ENCODE assay signal across 28 cellular contexts in genomic region chr13:30983431-30983830, GRCh38. TPM values are rescaled to one million over a fixed set of nuclear protein-coding genes. Genes with fewer than 3 reads are reported as not detected.
"Had no signal": no experiment of that assay in that cellular context is flagged by ENCODE, and none has a peak within 500 bp of the region (broad histone marks: within the 10 kb centered on the region; RNA-seq: fewer than 3 reads in every experiment).

No MANE protein-coding gene starts in this region.

- H3K9me3 Mint-ChIP-seq: activated B cell treated with CpG ODN at 0.5 μM for 24 hours; activated CD4-positive, alpha-beta T cell treated with anti-CD3 and anti-CD28 coated beads, Interleukin-2, amount 10 ng/mL, durations not matched to agents 24 days and 14 days; activated naive CD4-positive, alpha-beta T cell treated with anti-CD3 and anti-CD28 coated beads, Interleukin-2, amount 50 U/mL, for 72 hours; activated naive CD8-positive, alpha-beta T cell treated with anti-CD3 and anti-CD28 coated beads, Interleukin-2, amount 50 U/mL, for 24 hours; activated T-cell treated with anti-CD3 and anti-CD28 coated beads, Interleukin-2, amount 50 U/mL, for 4 hours had no signal

- H3K36me3 Mint-ChIP-seq: activated CD8-positive, alpha-beta memory T cell treated with anti-CD3 and anti-CD28 coated beads, Interleukin-2, amount 10 ng/mL, durations not matched to agents 7 days and 5 days; activated naive CD4-positive, alpha-beta T cell treated with anti-CD3 and anti-CD28 coated beads, Interleukin-2, amount 50 U/mL, for 72 hours had no signal

- H3K9me3 ChIP-seq: ascending aorta, Peyer's patch had no signal

- DNase-seq: activated B cell treated with CpG ODN at 0.5 μM for 24 hours; activated CD4-positive, alpha-beta T cell treated with anti-CD3 and anti-CD28 coated beads for 1 hour; activated CD4-positive, alpha-beta T cell treated with anti-CD3 and anti-CD28 coated beads, Interleukin-2, amount 10 ng/mL, durations not matched to agents 24 days and 14 days; activated CD4-positive, alpha-beta T cell treated with anti-CD3 and anti-CD28 coated beads, Interleukin-2, amount 50 U/mL, for 48 hours; activated CD8-positive, alpha-beta memory T cell treated with anti-CD3 and anti-CD28 coated beads, Interleukin-2, amount 10 ng/mL, durations not matched to agents 7 days and 5 days; activated effector memory CD4-positive, alpha-beta T cell treated with anti-CD3 and anti-CD28 coated beads, Interleukin-2, amount 50 U/mL, for 16 hours; activated naive CD4-positive, alpha-beta T cell treated with Interleukin-2 at 50 U/mL for 16 hours; activated naive CD8-positive, alpha-beta T cell treated with anti-CD3 and anti-CD28 coated beads, Interleukin-2, amount 50 U/mL, for 24 hours; activated T-cell treated with anti-CD3 and anti-CD28 coated beads, Interleukin-2, amount 50 U/mL, for 4 hours; amniotic stem cell; brain microvascular endothelial cell; NCI-H1092; NCI-H1417; NCI-H1930; NCI-H345; NCI-H510A treated with DMSO at 0.1 percent for 48 hours; NCI-H69; NK-92 treated with Interleukin-12 subunit alpha and Interleukin-12 subunit beta, amount 100 ng/mL, for 24 hours; Peyer's patch; SHP77; T-helper 17 cell; T-helper 9 cell had no signal

- H3K4me1 ChIP-seq: Peyer's patch had no signal

- H3K4me3 ChIP-seq: ascending aorta, cardiac muscle cell, Peyer's patch had no signal

- H3K4me1 Mint-ChIP-seq: activated B cell treated with CpG ODN at 0.5 μM for 24 hours; activated CD4-positive, alpha-beta T cell treated with anti-CD3 and anti-CD28 coated beads, Interleukin-2, amount 10 ng/mL, durations not matched to agents 24 days and 14 days; activated naive CD8-positive, alpha-beta T cell treated with anti-CD3 and anti-CD28 coated beads, Interleukin-2, amount 50 U/mL, for 24 hours; T-helper 17 cell had no signal

- H3K4me3 Mint-ChIP-seq: activated B cell treated with CpG ODN at 0.5 μM for 24 hours; activated CD4-positive, alpha-beta T cell treated with anti-CD3 and anti-CD28 coated beads, Interleukin-2, amount 10 ng/mL, durations not matched to agents 24 days and 14 days; activated CD8-positive, alpha-beta memory T cell treated with anti-CD3 and anti-CD28 coated beads, Interleukin-2, amount 10 ng/mL, durations not matched to agents 7 days and 5 days; activated naive CD8-positive, alpha-beta T cell treated with anti-CD3 and anti-CD28 coated beads, Interleukin-2, amount 50 U/mL, for 24 hours; activated T-cell treated with anti-CD3 and anti-CD28 coated beads, Interleukin-2, amount 50 U/mL, for 4 hours; T-helper 17 cell had no signal

- H3K36me3 ChIP-seq: ascending aorta, brain microvascular endothelial cell, cardiac muscle cell, Peyer's patch had no signal

- H3K9ac ChIP-seq: KMS-11 had no signal

- H3K27ac ChIP-seq: ascending aorta, brain microvascular endothelial cell, cardiac muscle cell, KMS-11, Peyer's patch had no signal

- H3K27me3 ChIP-seq: ascending aorta, brain microvascular endothelial cell, cardiac muscle cell, Peyer's patch had no signal

- H3K27ac Mint-ChIP-seq: activated B cell treated with CpG ODN at 0.5 μM for 24 hours; activated CD4-positive, alpha-beta T cell treated with anti-CD3 and anti-CD28 coated beads, Interleukin-2, amount 10 ng/mL, durations not matched to agents 24 days and 14 days; activated CD8-positive, alpha-beta memory T cell treated with anti-CD3 and anti-CD28 coated beads, Interleukin-2, amount 10 ng/mL, durations not matched to agents 7 days and 5 days; activated naive CD4-positive, alpha-beta T cell treated with anti-CD3 and anti-CD28 coated beads, Interleukin-2, amount 50 U/mL, for 72 hours; activated naive CD8-positive, alpha-beta T cell treated with anti-CD3 and anti-CD28 coated beads, Interleukin-2, amount 50 U/mL, for 24 hours; T-helper 17 cell had no signal

RNA-seq across cellular contexts. Expression of gene TEX26, which starts 51.0 kb away (rescaled TPM):
- total RNA-seq: activated B cell treated with CpG ODN at 0.5 μM for 24 hours; activated CD4-positive, alpha-beta T cell treated with anti-CD3 and anti-CD28 coated beads, Interleukin-2, amount 10 ng/mL, durations not matched to agents 24 days and 14 days; activated CD8-positive, alpha-beta memory T cell treated with anti-CD3 and anti-CD28 coated beads, Interleukin-2, amount 10 ng/mL, durations not matched to agents 7 days and 5 days; activated naive CD4-positive, alpha-beta T cell treated with anti-CD3 and anti-CD28 coated beads, Interleukin-2, amount 50 U/mL, for 72 hours; activated T-cell treated with anti-CD3 and anti-CD28 coated beads, Interleukin-2, amount 50 U/mL, for 4 hours; ascending aorta; cardiac muscle cell; MCF 10A; Peyer's patch; SK-MEL-5; T-helper 17 cell had no signal
- polyA plus RNA-seq: cardiac muscle cell had no signal
